17 cellular contexts compared by ENCODE assay signal in genomic region chr2:33363599-33364300, GRCh38.
DNase-seq lines count a peak whose midpoint lies in the region; ATAC-seq, FAIRE-seq and TF ChIP-seq lines count a peak whose summit lies in the region.
"Had no signal": no experiment of that assay in that cellular context is flagged by ENCODE, and none has a peak within 500 bp of the region (broad histone marks: within the 10 kb centered on the region; RNA-seq: fewer than 3 reads in every experiment).

No MANE protein-coding gene starts in this region.

- H3K9me1 ChIP-seq in endothelial cell of umbilical vein (replicated peaks; ENCODE audit: control insufficient read depth, extremely low read depth, insufficient read depth, low read length): peaks cover 2% of the 10 kb centered on the region

- intact Hi-C loops in PC-3 (cut with micrococcal nuclease): no loop called here
- intact Hi-C loops in endothelial cell of umbilical vein (cut with micrococcal nuclease): no loop called here

- 0 out of 2 replicates have a peak overlapping the region, but pooled peaks have one; percentile 3 for H2AFZ ChIP-seq in PC-3 (ENCODE audit: low read length)
- H2AFZ ChIP-seq in endothelial cell of umbilical vein (ENCODE audit: low read depth, low read length): no peak overlapping the region

- H3K27ac ChIP-seq in PC-3 (ENCODE audit: low read length) (no peak overlapping the region), endothelial cell of umbilical vein (ENCODE audit: insufficient read depth, low read depth, low read length) (peak overlapping the region; percentile 32)
- H3K27ac ChIP-seq: adrenal gland, transverse colon had no signal

- H3K9me3 ChIP-seq in PC-3 (ENCODE audit: low read length) (no peaks in the 10 kb centered on the region), endothelial cell of umbilical vein (replicated peaks; ENCODE audit: control insufficient read depth, insufficient read depth, low read length) (no peaks in the 10 kb centered on the region)
- H3K9me3 ChIP-seq: adrenal gland, transverse colon had no signal

- H3K27me3 Mint-ChIP-seq in osteocyte (ENCODE audit: unreplicated experiment): no peaks in the 10 kb centered on the region
- H3K27me3 Mint-ChIP-seq in stimulated activated naive B cell treated with anti-CD40 and anti-IgM and Interleukin-4, amounts not matched to agents 10 μg/mL and 1 μg/mL and 100 μg/mL, for 72 hours: peaks cover 12 to 13% of the 10 kb centered on the region in 2 donors

- CTCF ChIA-PET in PC-3 (lab: Charles Lee): no interaction called here
- CTCF ChIA-PET in endothelial cell of umbilical vein (lab: Charles Lee): no interaction called here

- TF ChIP-seq CTCF in PC-3 (conservative IDR thresholded peaks at IDR 0.05; ENCODE audit: low read depth, low read length) (no peak), endothelial cell of umbilical vein (IDR thresholded peaks at IDR 0.05; ENCODE audit: extremely low read depth in 1 of 2, insufficient read depth in 1 of 2, low read depth in 1 of 2, low read length in 2 of 2) (no peak), osteocyte (IDR thresholded peaks at IDR 0.05) (no peak)

- H3F3A ChIP-seq in PC-3 (ENCODE audit: low read length, unreplicated experiment): no peaks in the 10 kb centered on the region

- no peak overlapping the region for H3K4me2 ChIP-seq in PC-3 (ENCODE audit: low read length)
- H3K4me2 ChIP-seq in endothelial cell of umbilical vein (ENCODE audit: insufficient read depth, low read length): no peak overlapping the region

- H4K20me1 ChIP-seq in PC-3 (ENCODE audit: low read length) (no peaks in the 10 kb centered on the region), endothelial cell of umbilical vein (replicated peaks; ENCODE audit: control insufficient read depth, extremely low read depth, insufficient read depth, low read length) (no peaks in the 10 kb centered on the region)

- TF ChIP-seq POLR2A in endothelial cell of umbilical vein (IDR thresholded peaks at IDR 0.05; ENCODE audit: low read depth, low read length): no peak

- H3K4me1 Mint-ChIP-seq in osteocyte (ENCODE audit: unreplicated experiment): peaks cover 17% of the 10 kb centered on the region
- no peaks in the 10 kb centered on the region for H3K4me1 Mint-ChIP-seq in stimulated activated naive B cell treated with anti-CD40 and anti-IgM and Interleukin-4, amounts not matched to agents 10 μg/mL and 1 μg/mL and 100 μg/mL, for 72 hours

- peaks cover 35% of the 10 kb centered on the region for H3K36me3 Mint-ChIP-seq in osteocyte (ENCODE audit: unreplicated experiment)
- no peaks in the 10 kb centered on the region for H3K36me3 Mint-ChIP-seq in stimulated activated naive B cell treated with anti-CD40 and anti-IgM and Interleukin-4, amounts not matched to agents 10 μg/mL and 1 μg/mL and 100 μg/mL, for 72 hours
- H3K36me3 Mint-ChIP-seq: CD14-positive monocyte had no signal

- dilution Hi-C loops in endothelial cell of umbilical vein (cut with MboI; ENCODE audit: extremely low pct_ligation_motif_present, low sequenced_read_pairs): no loop called here

- H3K27me3 ChIP-seq in PC-3 (ENCODE audit: low read length) (no peaks in the 10 kb centered on the region), endothelial cell of umbilical vein (ENCODE audit: control insufficient read depth in 2 of 2, insufficient read depth in 2 of 2, low read length in 2 of 2) (no peaks in the 10 kb centered on the region)
- H3K27me3 ChIP-seq: adrenal gland, transverse colon had no signal

- no peaks in the 10 kb centered on the region for H3K79me2 ChIP-seq in PC-3 (ENCODE audit: low read length)
- H3K79me2 ChIP-seq in endothelial cell of umbilical vein (ENCODE audit: control insufficient read depth, insufficient read depth, low read length): no peaks in the 10 kb centered on the region

- H3K36me3 ChIP-seq in PC-3 (ENCODE audit: low read depth, low read length) (no peaks in the 10 kb centered on the region), endothelial cell of umbilical vein (ENCODE audit: control insufficient read depth in 2 of 2, extremely low read depth in 1 of 2, insufficient read depth in 2 of 2, low read length in 2 of 2) (no peaks in the 10 kb centered on the region)
- H3K36me3 ChIP-seq: adrenal gland, transverse colon had no signal

- POLR2A ChIA-PET in PC-3 (lab: Charles Lee; ENCODE audit: unreplicated experiment) (no interaction called here), endothelial cell of umbilical vein (lab: Charles Lee) (no interaction called here)

- no peak overlapping the region for H3K4me3 ChIP-seq in PC-3 (ENCODE audit: low read length)
- H3K4me3 ChIP-seq in endothelial cell of umbilical vein (replicated peaks in 1 of 3; ENCODE audit: insufficient read depth in 1 of 3, low read depth in 1 of 3, low read length in 3 of 3): no peak overlapping the region
- H3K4me3 ChIP-seq: adrenal gland, transverse colon had no signal

- no peak overlapping the region for H3K9ac ChIP-seq in PC-3 (ENCODE audit: low read length)
- H3K9ac ChIP-seq in endothelial cell of umbilical vein (replicated peaks; ENCODE audit: extremely low read depth, insufficient read depth, low read length): no peak overlapping the region

- ATAC-seq in PC-3 (no peak), GM18519 (IDR thresholded peaks at IDR 0.05; ENCODE audit: low FRiP score, unreplicated experiment) (no peak)
- ATAC-seq in stimulated activated naive B cell treated with anti-CD40 and anti-IgM and Interleukin-4, amounts not matched to agents 10 μg/mL and 1 μg/mL and 100 μg/mL, for 72 hours (replicated peaks): no peak

- BruUV-seq in PC-3 (replicated peaks; lab: Mats Ljungman, UMichigan) (no TSS peak), endothelial cell of umbilical vein (replicated peaks; lab: Mats Ljungman, UMichigan) (no TSS peak)

- DNase-seq in EH (ENCODE audit: low read depth) (peak; percentile 86), PC-3 (no peak), endothelial cell of umbilical vein (ENCODE audit: low read depth, low spot score) (peak; percentile 53), osteocyte (ENCODE audit: extremely low spot score, unreplicated experiment) (no peak), islet precursor cell (no peak), C1 segment of cervical spinal cord (lab: John Stamatoyannopoulos, UW) (no peak)
- no peak for DNase-seq in stimulated activated naive B cell treated with anti-CD40 and anti-IgM and Interleukin-4, amounts not matched to agents 10 μg/mL and 1 μg/mL and 100 μg/mL, for 72 hours
- DNase-seq: activated CD4-positive, alpha-beta T cell treated with anti-CD3 and anti-CD28 coated beads for 48 hours; activated T-cell treated with anti-CD3 and anti-CD28 coated beads, Interleukin-2, amount 50 U/mL, for 48 hours; adrenal gland; kidney; NCI-H1417 treated with DMSO at 0.1 percent for 48 hours; RPMI8226; transverse colon had no signal

- H3K4me1 ChIP-seq in PC-3 (ENCODE audit: insufficient read depth, low read length): 0 out of 2 replicates have a peak, but pooled peaks cover 8% of the 10 kb centered on the region
- H3K4me1 ChIP-seq in endothelial cell of umbilical vein (ENCODE audit: control insufficient read depth, extremely low read depth, insufficient read depth, low read length): peaks cover 3% of the 10 kb centered on the region
- H3K4me1 ChIP-seq: adrenal gland, transverse colon had no signal

- H3K9me3 Mint-ChIP-seq in osteocyte (ENCODE audit: unreplicated experiment): no peaks in the 10 kb centered on the region
- no peaks in the 10 kb centered on the region for H3K9me3 Mint-ChIP-seq in stimulated activated naive B cell treated with anti-CD40 and anti-IgM and Interleukin-4, amounts not matched to agents 10 μg/mL and 1 μg/mL and 100 μg/mL, for 72 hours

- FAIRE-seq in endothelial cell of umbilical vein (lab: Jason Lieb, UNC): no peak
- FAIRE-seq: G401.6, kidney had no signal

- H3K9me2 ChIP-seq in PC-3 (replicated peaks; ENCODE audit: low read length): no peaks in the 10 kb centered on the region

- no peak overlapping the region for H3K4me3 Mint-ChIP-seq in osteocyte (ENCODE audit: unreplicated experiment)
- no peak overlapping the region for H3K4me3 Mint-ChIP-seq in stimulated activated naive B cell treated with anti-CD40 and anti-IgM and Interleukin-4, amounts not matched to agents 10 μg/mL and 1 μg/mL and 100 μg/mL, for 72 hours
- H3K4me3 Mint-ChIP-seq: CD14-positive monocyte had no signal

- peak overlapping the region; percentile 89 for H3K27ac Mint-ChIP-seq in osteocyte (ENCODE audit: unreplicated experiment)
- H3K27ac Mint-ChIP-seq in stimulated activated naive B cell treated with anti-CD40 and anti-IgM and Interleukin-4, amounts not matched to agents 10 μg/mL and 1 μg/mL and 100 μg/mL, for 72 hours: no peak overlapping the region
- H3K27ac Mint-ChIP-seq: CD14-positive monocyte had no signal

TF ChIP-seq in endothelial cell of umbilical vein, 7 proteins besides CTCF, POLR2A, EP300 and RAD21:
- no peak for TF ChIP-seq EZH2 (IDR thresholded peaks at IDR 0.05; ENCODE audit: borderline replicate concordance, low read depth, low read length, severe bottlenecking)
- TF ChIP-seq, protein P1, sequence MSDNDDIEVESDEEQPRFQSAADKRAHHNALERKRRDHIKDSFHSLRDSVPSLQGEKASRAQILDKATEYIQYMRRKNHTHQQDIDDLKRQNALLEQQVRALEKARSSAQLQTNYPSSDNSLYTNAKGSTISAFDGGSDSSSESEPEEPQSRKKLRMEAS (IDR thresholded peaks at IDR 0.05; ENCODE audit: insufficient read depth, insufficient read length): no peak
- TF ChIP-seq MYC (IDR thresholded peaks at IDR 0.05; ENCODE audit: low read depth, low read length): no peak
- TF ChIP-seq GATA2 (IDR thresholded peaks at IDR 0.05; ENCODE audit: insufficient read depth, insufficient read length, low read depth, low read length): no peak
- no peak for TF ChIP-seq POLR2AphosphoS5 (IDR thresholded peaks at IDR 0.05; ENCODE audit: insufficient read depth, low read depth, low read length)
- TF ChIP-seq JUN (IDR thresholded peaks at IDR 0.05; ENCODE audit: borderline replicate concordance, insufficient read depth, insufficient read length, low read depth): no peak
- TF ChIP-seq FOS (IDR thresholded peaks at IDR 0.05; ENCODE audit: borderline replicate concordance, insufficient read depth, low read length): no peak

Comparison
In these comparisons a context has a peak if more than half of its experiments do, and no peak if none do; other contexts are left out.
1. DNase-seq: peak in EH (single experiment) and endothelial cell of umbilical vein (single experiment); none in PC-3 (single experiment), osteocyte (single experiment), islet precursor cell (single experiment), stimulated activated naive B cell treated with anti-CD40 and anti-IgM and Interleukin-4, amounts not matched to agents 10 μg/mL and 1 μg/mL and 100 μg/mL, for 72 hours (single experiment) and C1 segment of cervical spinal cord (0 of 14).